ENCODE assay signal across 31 cellular contexts in genomic region chr10:16927536-16927935, GRCh38.
"Had no signal": no experiment of that assay in that cellular context is flagged by ENCODE, and none has a peak within 500 bp of the region (broad histone marks: within the 10 kb centered on the region; RNA-seq: fewer than 3 reads in every experiment).

No MANE protein-coding gene starts in this region.

- H3K4me3 ChIP-seq: ascending aorta, cardiac muscle cell, SJSA1 had no signal

- H3K9me3 ChIP-seq: ascending aorta, SJSA1 had no signal

- H3K36me3 ChIP-seq: ascending aorta, cardiac muscle cell, SJSA1, WERI-Rb-1 had no signal

- H3K4me1 ChIP-seq: ascending aorta had no signal

- H3K27me3 ChIP-seq: ascending aorta, cardiac muscle cell, SJSA1 had no signal

- H3K27ac ChIP-seq: ascending aorta, cardiac muscle cell, SJSA1, WERI-Rb-1 had no signal

- ATAC-seq: activated CD8-positive, alpha-beta T cell treated with anti-CD3 and anti-CD28 coated beads, Interleukin-2, amount 10 ng/mL, durations not matched to agents 7 days and 5 days; Panc1 had no signal

- DNase-seq: activated CD4-positive, alpha-beta T cell treated with anti-CD3 and anti-CD28 coated beads for 1 hour; activated CD4-positive, alpha-beta T cell treated with anti-CD3 and anti-CD28 coated beads for 48 hours; activated CD4-positive, alpha-beta T cell treated with anti-CD3 and anti-CD28 coated beads, Interleukin-2, amount 50 U/mL, for 4 hours; activated CD4-positive, CD25-positive, alpha-beta regulatory T cell; activated CD8-positive, alpha-beta T cell treated with anti-CD3 and anti-CD28 coated beads, Interleukin-2, amount 10 ng/mL, durations not matched to agents 7 days and 5 days; activated gamma-delta T cell; activated naive CD4-positive, alpha-beta T cell treated with Interleukin-2 at 50 U/mL for 16 hours; activated naive CD8-positive, alpha-beta T cell treated with anti-CD3 and anti-CD28 coated beads, Interleukin-2, amount 10 ng/mL, durations not matched to agents 7 days and 5 days; activated T-cell treated with anti-CD3 and anti-CD28 coated beads, Interleukin-2, amount 50 U/mL, for 24 hours; amygdala; Karpas-422; KBM-7; NCI-H1105; NCI-H1417 treated with DMSO at 0.1 percent for 48 hours; NCI-H187 treated with DMSO at 0.1 percent for 48 hours; NCI-H2081; NCI-H2171 treated with DMSO at 0.1 percent for 48 hours; NCI-H226; NCI-H446 treated with DMSO at 0.1 percent for 48 hours; NCI-H524; NCI-H69; RPMI8226; SHP77 treated with DMSO at 0.1 percent for 48 hours; SW 1271; T-helper 1 cell; T1000; WERI-Rb-1 had no signal
